Comparison of ENCODE assay signal across 10 cellular contexts in genomic region chr17:39210093-39210434, GRCh38. TPM values are rescaled to one million over a fixed set of nuclear protein-coding genes. Genes with fewer than 3 reads are reported as not detected.
DNase-seq lines count a peak whose midpoint lies in the region; ATAC-seq, FAIRE-seq and TF ChIP-seq lines count a peak whose summit lies in the region.
"Had no signal": no experiment of that assay in that cellular context is flagged by ENCODE, and none has a peak within 500 bp of the region (broad histone marks: within the 10 kb centered on the region; RNA-seq: fewer than 3 reads in every experiment).

No MANE protein-coding gene starts in this region.

- no peaks in the 10 kb centered on the region for H3K9me2 ChIP-seq in MM.1S (replicated peaks; ENCODE audit: insufficient read depth, low read length)

- ATAC-seq in GM18870 (IDR thresholded peaks at IDR 0.05; ENCODE audit: unreplicated experiment) = no peak
- no peak for ATAC-seq in right lobe of liver

- DNase-seq in BE2C (no peak), MM.1S (no peak), H1 (ENCODE audit: low read depth in 1 of 2, low spot score in 2 of 2) (no peak), neuronal stem cell (ENCODE audit: low spot score) (no peak), putamen (ENCODE audit: low spot score) (no peak), right lobe of liver (no peak), GM13977 (ENCODE audit: low spot score) (no peak)

- TF ChIP-seq RAD21 in H1 (IDR thresholded peaks at IDR 0.05 in 1 of 2, conservative IDR thresholded peaks at IDR 0.05 in 1 of 2; ENCODE audit: low read depth in 2 of 2, low read length in 2 of 2) = no peak

- CTCF ChIA-PET in H1 (lab: Charles Lee; ENCODE audit: partially characterized antibody) = interaction anchor here (2.0 to 24.1 kb wide), 2 partner anchors 15 to 30 kb away, joined by 10 to 982 read pairs; no protein-coding TSS in a partner anchor

- H4K20me1 ChIP-seq in MM.1S (ENCODE audit: insufficient read depth, low read length) = no peaks in the 10 kb centered on the region
- H4K20me1 ChIP-seq in H1 (replicated peaks in 1 of 2; ENCODE audit: control insufficient read depth in 1 of 2, insufficient read depth in 2 of 2, low read length in 2 of 2) = peaks cover 0 to 2% of the 10 kb centered on the region in 2 experiments

- peaks cover 5% of the 10 kb centered on the region; the same call in 1 of the 2 replicates for H3K27me3 ChIP-seq in BE2C
- peaks cover under 1% of the 10 kb centered on the region; the same call in 1 of the 2 replicates for H3K27me3 ChIP-seq in MM.1S (replicated peaks; ENCODE audit: insufficient read depth, low read length)
- peaks cover 0 to 4% (median 2%) of the 10 kb centered on the region in 4 experiments; a peak in 3 of 7 replicates for H3K27me3 ChIP-seq in H1 (replicated peaks in 1 of 4; ENCODE audit: control insufficient read depth in 3 of 4, extremely low read depth in 1 of 4, insufficient read depth in 3 of 4, low read length in 3 of 4)
- H3K27me3 ChIP-seq in neuronal stem cell (ENCODE audit: control insufficient read depth in 3 of 3, insufficient read depth in 3 of 3, low read depth in 1 of 3, low read length in 3 of 3) = peaks cover 0 to 68% (median 15%) of the 10 kb centered on the region in 3 experiments
- H3K27me3 ChIP-seq in right lobe of liver = no peaks in the 10 kb centered on the region

- H4K5ac ChIP-seq in H1 (ENCODE audit: insufficient read length, low read depth, low read length) = no peak overlapping the region

- H3K9me3 ChIP-seq in BE2C (no peaks in the 10 kb centered on the region), MM.1S (replicated peaks; ENCODE audit: insufficient read depth, low read length) (no peaks in the 10 kb centered on the region), H1 (ENCODE audit: insufficient read depth in 2 of 2, low read depth in 1 of 2, low read length in 1 of 2) (no peaks in the 10 kb centered on the region), neuronal stem cell (replicated peaks in 1 of 2; ENCODE audit: control insufficient read depth in 2 of 2, insufficient read depth in 1 of 2, low read depth in 1 of 2, low read length in 2 of 2) (no peaks in the 10 kb centered on the region), right lobe of liver (no peaks in the 10 kb centered on the region)

- no peak overlapping the region for H4K91ac ChIP-seq in H1 (replicated peaks; ENCODE audit: insufficient read length, low read length)
- no peak overlapping the region for H4K91ac ChIP-seq in neuronal stem cell (ENCODE audit: low read depth, low read length, poor library complexity)

- H3K14ac ChIP-seq in H1 (ENCODE audit: insufficient read length) (no peak overlapping the region), neuronal stem cell (ENCODE audit: low read length) (peak overlapping the region; percentile 76)

- H3K9ac ChIP-seq in MM.1S (ENCODE audit: low read length) = no peak overlapping the region
- H3K9ac ChIP-seq in H1 (replicated peaks in 1 of 4; ENCODE audit: extremely low read depth in 1 of 4, low read depth in 3 of 4, low read length in 3 of 4) = peak overlapping the region in 2 of 4 experiments; percentile 25 to 46; a peak in 2 of 7 replicates
- H3K9ac ChIP-seq in neuronal stem cell (ENCODE audit: low read depth, low read length, poor library complexity) = peak overlapping the region; percentile 79

- in situ Hi-C loops in GM13977 (cut with MboI; ENCODE audit: low pct_unique_long_range_greater_than_20kb, low sequenced_read_pairs, unreplicated experiment) = no loop called here

- H3K79me2 ChIP-seq in MM.1S (ENCODE audit: low read length) = no peaks in the 10 kb centered on the region
- no peaks in the 10 kb centered on the region for H3K79me2 ChIP-seq in H1 (ENCODE audit: control insufficient read depth in 1 of 2, insufficient read depth in 2 of 2, low read length in 2 of 2)

- POLR2A ChIA-PET in H1 (lab: Charles Lee; ENCODE audit: partially characterized antibody) = interaction anchor here (1.0 to 9.5 kb wide), 10 partner anchors 11 to 152 kb away, joined by 3 to 113 read pairs (median 13); partner anchors contain the start of genes CACNB1, RPL19 and STAC2

- 0 out of 2 replicates have a peak overlapping the region, but pooled peaks have one; percentile 32 for H2BK20ac ChIP-seq in H1 (ENCODE audit: low read length)

- TF ChIP-seq POLR2A in H1 (IDR thresholded peaks at IDR 0.05; ENCODE audit: control extremely low read depth in 1 of 2, low read depth in 2 of 2, low read length in 2 of 2) = no peak
- TF ChIP-seq POLR2A in right lobe of liver (IDR thresholded peaks at IDR 0.05) = no peak

- H3K27ac ChIP-seq in MM.1S (ENCODE audit: low read length) (no peak overlapping the region), H1 (ENCODE audit: low read depth, low read length) (no peak overlapping the region), neuronal stem cell (replicated peaks; ENCODE audit: low read length) (no peak overlapping the region), right lobe of liver (no peak overlapping the region)

- intact Hi-C loops in right lobe of liver (cut with DNase I) = no loop called here

- H2BK12ac ChIP-seq in H1 (ENCODE audit: low read depth, low read length) = peak overlapping the region; percentile 75; the same call in 1 of the 2 replicates
- H2BK12ac ChIP-seq in neuronal stem cell (ENCODE audit: low read length) = peak overlapping the region; percentile 95

- peak overlapping the region; percentile 83 for H3K18ac ChIP-seq in H1 (ENCODE audit: extremely low read depth, low read length)
- H3K18ac ChIP-seq in neuronal stem cell (ENCODE audit: low read length) = peak overlapping the region; percentile 96

- H3K56ac ChIP-seq in H1 (replicated peaks; ENCODE audit: insufficient read length, low read depth, low read length) = peak overlapping the region; percentile 22

- peaks cover 13% of the 10 kb centered on the region for H3K4me1 ChIP-seq in BE2C
- H3K4me1 ChIP-seq in MM.1S (ENCODE audit: low read length) = peaks cover 17% of the 10 kb centered on the region
- peaks cover 5 to 32% (median 24%) of the 10 kb centered on the region in 4 experiments for H3K4me1 ChIP-seq in H1 (replicated peaks in 1 of 4; ENCODE audit: control insufficient read depth in 3 of 4, insufficient read depth in 4 of 4, low read length in 3 of 4)
- H3K4me1 ChIP-seq in neuronal stem cell (ENCODE audit: control insufficient read depth in 2 of 2, insufficient read depth in 1 of 2, low read depth in 1 of 2, low read length in 2 of 2) = peaks cover 14 to 18% of the 10 kb centered on the region in 2 donors
- peaks cover 0 to 6% (median 0%) of the 10 kb centered on the region in 4 donors for H3K4me1 ChIP-seq in right lobe of liver

- H3K23ac ChIP-seq in H1 (ENCODE audit: insufficient read length) = no peak overlapping the region
- peak overlapping the region; percentile 71 for H3K23ac ChIP-seq in neuronal stem cell (ENCODE audit: low read depth, low read length, poor library complexity)

- H2AK5ac ChIP-seq in H1 (ENCODE audit: low read depth, low read length) (no peak overlapping the region), neuronal stem cell (ENCODE audit: low read depth, low read length) (peak overlapping the region; percentile 86)

- WGBS in H1 (ENCODE audit: extremely low coverage in 1 of 2, insufficient coverage in 1 of 2, insufficient read length in 1 of 2, insufficient replicate concordance in 2 of 2, low coverage in 1 of 2, low lambda C conversion rate in 2 of 2, missing lambda C conversion rate in 1 of 2), 2 experiments = 19% methylated on average over 13 of the region's 22 CpGs; no CpG with 5 or more reads in 1 of the 2 experiments
- no CpG with 5 or more reads among the region's 22 CpGs for WGBS in neuronal stem cell (ENCODE audit: extremely low coverage in 2 of 2, insufficient read length in 2 of 2, insufficient replicate concordance in 1 of 2), 2 donors
- 22% methylated on average over 5 of the region's 22 CpGs for WGBS in right lobe of liver (ENCODE audit: insufficient coverage, low coverage, low lambda C conversion rate, missing lambda C conversion rate)

- H3K79me1 ChIP-seq in H1 (ENCODE audit: low read depth, low read length) = no peaks in the 10 kb centered on the region
- no peaks in the 10 kb centered on the region for H3K79me1 ChIP-seq in neuronal stem cell (ENCODE audit: low read depth, low read length)

- no peak overlapping the region; the same call in 1 of the 2 replicates for H2BK5ac ChIP-seq in H1 (ENCODE audit: low read depth, low read length)
- peak overlapping the region; percentile 57 for H2BK5ac ChIP-seq in neuronal stem cell (ENCODE audit: low read length)

- H3F3A ChIP-seq in MM.1S (ENCODE audit: insufficient read depth, low read length) = peaks cover 13% of the 10 kb centered on the region

- peak overlapping the region; percentile 72; the same call in 1 of the 2 replicates for H2BK15ac ChIP-seq in H1 (ENCODE audit: low read length)
- peak overlapping the region; percentile 74 for H2BK15ac ChIP-seq in neuronal stem cell (ENCODE audit: low read length)

- H2AFZ ChIP-seq in MM.1S (ENCODE audit: low read length) (peak overlapping the region; percentile 85), H1 (ENCODE audit: low read length) (peak overlapping the region; percentile 16; the same call in 1 of the 2 replicates), neuronal stem cell (ENCODE audit: low read length) (peak overlapping the region; percentile 77)

- TF ChIP-seq EP300 in H1 (IDR thresholded peaks at IDR 0.05; ENCODE audit: borderline replicate concordance in 1 of 2, low read depth in 2 of 2, low read length in 2 of 2) = no peak

- peak overlapping the region; percentile 28 for H3K4me3 ChIP-seq in BE2C (ENCODE audit: low read depth, low read length)
- H3K4me3 ChIP-seq in MM.1S (ENCODE audit: low read length) = peak overlapping the region; percentile 32; the same call in 1 of the 2 replicates
- peak overlapping the region; percentile 27 to 62 (median 50) for H3K4me3 ChIP-seq in H1 (ENCODE audit: extremely low read depth in 1 of 4, insufficient read depth in 2 of 4, low read depth in 3 of 4, low read length in 4 of 4)
- H3K4me3 ChIP-seq in neuronal stem cell (ENCODE audit: low read length in 2 of 2) = peak overlapping the region in 1 of 2 donors; percentile 67
- peak overlapping the region in 1 of 3 donors; percentile 14 for H3K4me3 ChIP-seq in right lobe of liver

- H2BK120ac ChIP-seq in H1 (replicated peaks; ENCODE audit: low read depth, low read length) (no peak overlapping the region), neuronal stem cell (ENCODE audit: low read depth, low read length) (no peak overlapping the region)

- H3K4ac ChIP-seq in H1 (replicated peaks; ENCODE audit: insufficient read length, low read depth, low read length) (peak overlapping the region; percentile 41), neuronal stem cell (ENCODE audit: low read length) (no peak overlapping the region)

- H4K8ac ChIP-seq in H1 (ENCODE audit: extremely low read depth, insufficient read depth, low read length) (peak overlapping the region; percentile 78), neuronal stem cell (ENCODE audit: low read depth, low read length) (peak overlapping the region; percentile 86)

- peaks cover 6% of the 10 kb centered on the region; the same call in 1 of the 2 replicates for H3K23me2 ChIP-seq in H1 (ENCODE audit: low read depth, low read length)

- FAIRE-seq in H1 (lab: Jason Lieb, UNC) = no peak
- FAIRE-seq: islet of Langerhans had no signal

- H3K36me3 ChIP-seq in BE2C (peaks cover 2% of the 10 kb centered on the region), MM.1S (replicated peaks; ENCODE audit: insufficient read depth, low read length) (no peaks in the 10 kb centered on the region), H1 (ENCODE audit: control insufficient read depth in 2 of 4, insufficient read depth in 4 of 4, low read length in 3 of 4) (peaks cover 0 to 3% (median 2%) of the 10 kb centered on the region in 4 experiments; a peak in 5 of 8 replicates), neuronal stem cell (replicated peaks in 1 of 2; ENCODE audit: control insufficient read depth in 2 of 2, insufficient read depth in 2 of 2, low read length in 2 of 2) (peaks cover 2 to 3% of the 10 kb centered on the region in 2 donors), right lobe of liver (peaks cover 0 to 2% (median under 1%) of the 10 kb centered on the region in 4 donors)

- no peak for TF ChIP-seq CTCF in BE2C (IDR thresholded peaks at IDR 0.05; ENCODE audit: low read depth, low read length)
- no peak for TF ChIP-seq CTCF in MM.1S (IDR thresholded peaks at IDR 0.05; ENCODE audit: low read length)
- no peak for TF ChIP-seq CTCF in H1 (IDR thresholded peaks at IDR 0.05; ENCODE audit: control extremely low read depth in 1 of 3, insufficient read depth in 1 of 3, low read depth in 1 of 3, low read length in 3 of 3)
- no peak for TF ChIP-seq CTCF in right lobe of liver (IDR thresholded peaks at IDR 0.05)
- TF ChIP-seq CTCF in GM13977 (IDR thresholded peaks at IDR 0.05; ENCODE audit: extremely low read depth, insufficient read depth, missing control alignments) = no peak

- peak overlapping the region; percentile 76 for H3K4me2 ChIP-seq in MM.1S (ENCODE audit: low read depth, low read length)
- H3K4me2 ChIP-seq in H1 (ENCODE audit: insufficient read depth in 1 of 2, low read depth in 2 of 2, low read length in 2 of 2) = peak overlapping the region; percentile 68 to 85
- peak overlapping the region; percentile 94 for H3K4me2 ChIP-seq in neuronal stem cell (ENCODE audit: insufficient read depth, low read length, poor library complexity, severe bottlenecking)

RNA-seq across cellular contexts. Expression of gene RPL19, which starts 10.0 kb away (rescaled TPM):
- 1,744 TPM for polyA plus RNA-seq in BE2C (2012; ENCODE audit: insufficient read depth, insufficient read length, low read depth)
- total RNA-seq in H1 (2021; fragmentation: NEBNext Ultra II Directional; extraction: Animal tissue kit (Norgen Biotek cat#: 25700)) = 2,182 and 2,219 TPM in 2 replicates
- 1,992 and 2,108 TPM in 2 replicates for polyA plus RNA-seq in H1 (2011; rRNA removed)
- polyA plus RNA-seq in H1 (2011; cell fraction: cytosol; rRNA removed) = 3,481 TPM
- 2,043 TPM for polyA plus RNA-seq in H1 (2011; cell fraction: nucleus; rRNA removed)
- polyA plus RNA-seq in H1 (2012, experiment 1 of 2) = 1,394 to 2,903 TPM (median 2,742 TPM) in 4 replicates
- 1,232 TPM for polyA plus RNA-seq in H1 (2012, experiment 2 of 2)
- 2,492 TPM for polyA plus RNA-seq in H1 (2013, experiment 1 of 2)
- polyA plus RNA-seq in H1 (2013, experiment 2 of 2) = 2,408 TPM
- polyA minus RNA-seq in H1 (2011; rRNA and poly(A)+ RNA removed) = 605 and 718 TPM in 2 replicates
- 697 TPM for polyA minus RNA-seq in H1 (2011; cell fraction: cytosol; rRNA and poly(A)+ RNA removed)
- 464 TPM for polyA minus RNA-seq in H1 (2011; cell fraction: nucleus; rRNA and poly(A)+ RNA removed)
- polyA plus RNA-seq in neuronal stem cell (2013, experiment 1 of 2) = 2,934 TPM
- polyA plus RNA-seq in neuronal stem cell (2013, experiment 2 of 2) = 2,874 TPM
- 1,000 to 10,000 TPM in 2 of 6 experiments, 100 to 1,000 TPM in 4; 537 to 1,327 (median 627) TPM for total RNA-seq in right lobe of liver

RNA-seq across cellular contexts. Expression of gene CACNB1, which starts 12.6 kb away (rescaled TPM):
- 12.3 TPM for polyA plus RNA-seq in BE2C (2012; ENCODE audit: insufficient read depth, insufficient read length, low read depth)
- total RNA-seq in H1 (2021; fragmentation: NEBNext Ultra II Directional; extraction: Animal tissue kit (Norgen Biotek cat#: 25700)) = 15.1 and 17.8 TPM in 2 replicates
- 7.2 and 10.6 TPM in 2 replicates for polyA plus RNA-seq in H1 (2011; rRNA removed)
- 7.7 TPM for polyA plus RNA-seq in H1 (2011; cell fraction: cytosol; rRNA removed)
- polyA plus RNA-seq in H1 (2011; cell fraction: nucleus; rRNA removed) = 43.5 TPM
- polyA plus RNA-seq in H1 (2012, experiment 1 of 2) = 11.9 to 16.4 TPM (median 14.1 TPM) in 4 replicates
- polyA plus RNA-seq in H1 (2012, experiment 2 of 2) = 12.9 TPM
- 7.2 TPM for polyA plus RNA-seq in H1 (2013, experiment 1 of 2)
- 7.1 TPM for polyA plus RNA-seq in H1 (2013, experiment 2 of 2)
- polyA minus RNA-seq in H1 (2011; rRNA and poly(A)+ RNA removed) = 15.8 and 25.4 TPM in 2 replicates
- polyA minus RNA-seq in H1 (2011; cell fraction: cytosol; rRNA and poly(A)+ RNA removed) = 8.0 TPM
- polyA minus RNA-seq in H1 (2011; cell fraction: nucleus; rRNA and poly(A)+ RNA removed) = 18.6 TPM
- polyA plus RNA-seq in neuronal stem cell (2013, experiment 1 of 2) = 5.8 TPM
- polyA plus RNA-seq in neuronal stem cell (2013, experiment 2 of 2) = 5.9 TPM
- 1 to 10 TPM in 1 of 6 experiments, under 1 TPM in 4, not detected in 1; 0.18 to 1.3 (median 0.27) TPM for total RNA-seq in right lobe of liver

RNA-seq across cellular contexts. Expression of gene STAC2, which starts 15.7 kb away (rescaled TPM):
- polyA plus RNA-seq in BE2C (2012; ENCODE audit: insufficient read depth, insufficient read length, low read depth) = 2.6 TPM
- 5.4 and 6.0 TPM in 2 replicates for total RNA-seq in H1 (2021; fragmentation: NEBNext Ultra II Directional; extraction: Animal tissue kit (Norgen Biotek cat#: 25700))
- polyA plus RNA-seq in H1 (2011; rRNA removed) = 1.5 and 2.5 TPM in 2 replicates
- 1.7 TPM for polyA plus RNA-seq in H1 (2011; cell fraction: cytosol; rRNA removed)
- polyA plus RNA-seq in H1 (2011; cell fraction: nucleus; rRNA removed) = 3.9 TPM
- polyA plus RNA-seq in H1 (2012, experiment 1 of 2) = 4.2 to 6.3 TPM (median 5.2 TPM) in 4 replicates
- polyA plus RNA-seq in H1 (2012, experiment 2 of 2) = 5.2 TPM
- 4.3 TPM for polyA plus RNA-seq in H1 (2013, experiment 1 of 2)
- 4.7 TPM for polyA plus RNA-seq in H1 (2013, experiment 2 of 2)
- polyA minus RNA-seq in H1 (2011; rRNA and poly(A)+ RNA removed) = 1.2 and 1.7 TPM in 2 replicates
- 1.5 TPM for polyA minus RNA-seq in H1 (2011; cell fraction: cytosol; rRNA and poly(A)+ RNA removed)
- polyA minus RNA-seq in H1 (2011; cell fraction: nucleus; rRNA and poly(A)+ RNA removed) = 1.1 TPM
- 3.2 TPM for polyA plus RNA-seq in neuronal stem cell (2013, experiment 1 of 2)
- polyA plus RNA-seq in neuronal stem cell (2013, experiment 2 of 2) = 3.3 TPM
- not detected for total RNA-seq in right lobe of liver
- total RNA-seq: activated CD8-positive, alpha-beta memory T cell treated with anti-CD3 and anti-CD28 coated beads for 36 hours had no signal

RNA-seq across cellular contexts. Expression of gene ARL5C, which starts 44.1 kb away (rescaled TPM):
- polyA plus RNA-seq in BE2C (2012; ENCODE audit: insufficient read depth, insufficient read length, low read depth) = not detected
- total RNA-seq in H1 (2021; fragmentation: NEBNext Ultra II Directional; extraction: Animal tissue kit (Norgen Biotek cat#: 25700)) = not detected in 2 replicates
- polyA plus RNA-seq in H1 (2011; rRNA removed) = not detected in 2 replicates
- polyA plus RNA-seq in H1 (2011; cell fraction: cytosol; rRNA removed) = not detected
- polyA plus RNA-seq in H1 (2011; cell fraction: nucleus; rRNA removed) = not detected
- polyA plus RNA-seq in H1 (2012, experiment 1 of 2) = 0.10 TPM in 1 of 4 replicates, not detected in the others
- not detected for polyA plus RNA-seq in H1 (2012, experiment 2 of 2)
- not detected for polyA plus RNA-seq in H1 (2013, experiment 1 of 2)
- polyA plus RNA-seq in H1 (2013, experiment 2 of 2) = not detected
- polyA minus RNA-seq in H1 (2011; rRNA and poly(A)+ RNA removed) = 0.06 TPM in 1 of 2 replicates, not detected in the other
- polyA minus RNA-seq in H1 (2011; cell fraction: cytosol; rRNA and poly(A)+ RNA removed) = not detected
- polyA minus RNA-seq in H1 (2011; cell fraction: nucleus; rRNA and poly(A)+ RNA removed) = not detected
- not detected for polyA plus RNA-seq in neuronal stem cell (2013, experiment 1 of 2)
- polyA plus RNA-seq in neuronal stem cell (2013, experiment 2 of 2) = not detected
- not detected for total RNA-seq in right lobe of liver
- total RNA-seq: activated CD8-positive, alpha-beta memory T cell treated with anti-CD3 and anti-CD28 coated beads for 36 hours had no signal

RNA-seq across cellular contexts. Expression of gene PLXDC1, which starts 58.6 kb away (rescaled TPM):
- 1.0 TPM for polyA plus RNA-seq in BE2C (2012; ENCODE audit: insufficient read depth, insufficient read length, low read depth)
- 3.4 and 4.1 TPM in 2 replicates for total RNA-seq in H1 (2021; fragmentation: NEBNext Ultra II Directional; extraction: Animal tissue kit (Norgen Biotek cat#: 25700))
- 14.6 and 17.9 TPM in 2 replicates for polyA plus RNA-seq in H1 (2011; rRNA removed)
- 16.1 TPM for polyA plus RNA-seq in H1 (2011; cell fraction: cytosol; rRNA removed)
- polyA plus RNA-seq in H1 (2011; cell fraction: nucleus; rRNA removed) = 69.7 TPM
- polyA plus RNA-seq in H1 (2012, experiment 1 of 2) = 6.9 to 10.0 TPM (median 8.1 TPM) in 4 replicates
- 2.6 TPM for polyA plus RNA-seq in H1 (2012, experiment 2 of 2)
- polyA plus RNA-seq in H1 (2013, experiment 1 of 2) = 1.7 TPM
- 1.6 TPM for polyA plus RNA-seq in H1 (2013, experiment 2 of 2)
- 18.7 and 21.7 TPM in 2 replicates for polyA minus RNA-seq in H1 (2011; rRNA and poly(A)+ RNA removed)
- polyA minus RNA-seq in H1 (2011; cell fraction: cytosol; rRNA and poly(A)+ RNA removed) = 9.2 TPM
- 16.2 TPM for polyA minus RNA-seq in H1 (2011; cell fraction: nucleus; rRNA and poly(A)+ RNA removed)
- polyA plus RNA-seq in neuronal stem cell (2013, experiment 1 of 2) = 0.56 TPM
- 0.46 TPM for polyA plus RNA-seq in neuronal stem cell (2013, experiment 2 of 2)
- total RNA-seq in right lobe of liver = 1 to 10 TPM in 1 of 6 experiments, under 1 TPM in 5; 0.11 to 1.6 (median 0.54) TPM

Comparison
In these comparisons a context has a peak if more than half of its experiments do, and no peak if none do; other contexts are left out.
1. H2AFZ ChIP-seq: peak in every context shown above with its lines; median percentile 85 in MM.1S; 77 in neuronal stem cell; 16 in H1.